Comparison of ENCODE assay signal across 26 cellular contexts in the genomic region with DNA sequence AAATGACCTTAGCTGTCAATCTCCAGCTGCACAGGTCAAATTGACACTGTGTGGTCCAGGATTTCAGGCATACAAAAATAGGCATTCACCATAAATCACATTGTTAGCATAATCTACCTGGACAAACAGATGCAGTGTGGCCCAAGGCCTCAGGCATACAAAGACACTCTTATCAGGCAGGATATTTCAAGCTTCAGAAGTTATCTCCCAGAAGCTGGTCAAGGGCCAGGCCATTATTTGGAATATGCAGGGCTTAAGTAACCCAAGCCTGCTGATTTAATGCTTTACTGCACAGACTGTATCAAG. TPM values are rescaled to one million over a fixed set of nuclear protein-coding genes. Genes with fewer than 3 reads are reported as not detected.
A peak's percentile ranks its signal among the peaks of the same experiment; 100 is the strongest.
DNase-seq lines count a peak whose midpoint lies in the region; ATAC-seq and TF ChIP-seq lines count a peak whose summit lies in the region.
"Had no signal": no experiment of that assay in that cellular context is flagged by ENCODE, and none has a peak within 500 bp of the region (broad histone marks: within the 10 kb centered on the region; RNA-seq: fewer than 3 reads in every experiment).

No MANE protein-coding gene starts in this region.

- no peak overlapping the region for H3K27ac ChIP-seq in left ventricle myocardium inferior (replicated peaks)
- H3K27ac ChIP-seq: BLaER1 treated with 17β-estradiol and CSF1 and Interleukin-3, amounts not matched to agents 10 nM and 100 nM; GM23248; PC-9 had no signal

- H3K27me3 ChIP-seq in left ventricle myocardium inferior (ENCODE audit: low read depth): no peaks in the 10 kb centered on the region
- H3K27me3 ChIP-seq: BLaER1 treated with 17β-estradiol and CSF1 and Interleukin-3, amounts not matched to agents 10 nM and 100 nM; MG63 had no signal

- peak; percentile 47 for ATAC-seq in left ventricle myocardium superior
- ATAC-seq: Right ventricle myocardium inferior had no signal

- peaks cover 16% of the 10 kb centered on the region for H3K9me3 ChIP-seq in left ventricle myocardium inferior (replicated peaks)

- no peak overlapping the region for H3K4me3 ChIP-seq in left ventricle myocardium inferior
- H3K4me3 ChIP-seq in fibroblast of the aortic adventitia (ENCODE audit: low read depth, low read length): no peak overlapping the region
- H3K4me3 ChIP-seq: BLaER1 treated with 17β-estradiol and CSF1 and Interleukin-3, amounts not matched to agents 10 nM and 100 nM; GM23248; MG63; PC-9 had no signal

- no peak for DNase-seq in left ventricle myocardium superior
- no peak for DNase-seq in left ventricle myocardium inferior
- peak; percentile 55 for DNase-seq in NCI-H146 (lab: John Stamatoyannopoulos, UW)
- peak; percentile 34 for DNase-seq in fibroblast of the aortic adventitia (ENCODE audit: low read depth)
- DNase-seq in SHP77 (lab: John Stamatoyannopoulos, UW): no peak
- DNase-seq in midbrain (lab: John Stamatoyannopoulos, UW): no peak
- no peak for DNase-seq in stimulated activated CD8-positive, alpha-beta memory T cell treated with anti-CD3 and anti-CD28 coated beads, Interleukin-4, amount 100 ng/mL, for 48 hours
- DNase-seq: CD4-positive, alpha-beta T cell; GM23248; H9; HFFc6; IMR-90; KG1; MG63; NCI-H1105 treated with DMSO at 0.1 percent for 48 hours; NCI-H1694; NCI-H2029 treated with DMSO at 0.1 percent for 48 hours; NCI-H226; NCI-H510A treated with DMSO at 0.1 percent for 48 hours; NCI-H748 treated with DMSO at 0.1 percent for 48 hours; NK-92 treated with Interleukin-12 subunit alpha and Interleukin-12 subunit beta, amount 100 ng/mL, for 24 hours; PC-9 had no signal

- H3K36me3 ChIP-seq in left ventricle myocardium inferior: no peaks in the 10 kb centered on the region
- H3K36me3 ChIP-seq: MG63 had no signal

- H3K4me1 ChIP-seq in left ventricle myocardium inferior: peaks cover 14% of the 10 kb centered on the region
- H3K4me1 ChIP-seq: BLaER1 treated with 17β-estradiol and CSF1 and Interleukin-3, amounts not matched to agents 10 nM and 100 nM had no signal

- TF ChIP-seq CTCF in left ventricle myocardium inferior (IDR thresholded peaks at IDR 0.05; ENCODE audit: borderline replicate concordance): no peak
- no peak for TF ChIP-seq CTCF in fibroblast of the aortic adventitia (IDR thresholded peaks at IDR 0.05; ENCODE audit: insufficient read depth, low read length)

- intact Hi-C loops in left ventricle myocardium superior (cut with micrococcal nuclease) (no loop called here), left ventricle myocardium inferior (cut with micrococcal nuclease) (no loop called here)

RNA-seq across cellular contexts. Expression of a gene that starts 25.5 kb away (rescaled TPM):
- total RNA-seq in left ventricle myocardium superior: not detected
- total RNA-seq in left ventricle myocardium inferior: not detected
- total RNA-seq in fibroblast of the aortic adventitia (ENCODE audit: low replicate concordance): not detected in 2 replicates
- total RNA-seq: CD4-positive, alpha-beta T cell; GM23248; H9; HFFc6; HT1080; IMR-90; PC-9; Right ventricle myocardium inferior; RPMI7951 had no signal

Comparison
In these comparisons a context has a peak if more than half of its experiments do, and no peak if none do; other contexts are left out.
1. DNase-seq: peak in NCI-H146 (single experiment) and fibroblast of the aortic adventitia (single experiment); none in left ventricle myocardium superior (single experiment), left ventricle myocardium inferior (single experiment), SHP77 (0 of 2), midbrain (single experiment) and stimulated activated CD8-positive, alpha-beta memory T cell treated with anti-CD3 and anti-CD28 coated beads, Interleukin-4, amount 100 ng/mL, for 48 hours (single experiment).